In the genomic region with DNA sequence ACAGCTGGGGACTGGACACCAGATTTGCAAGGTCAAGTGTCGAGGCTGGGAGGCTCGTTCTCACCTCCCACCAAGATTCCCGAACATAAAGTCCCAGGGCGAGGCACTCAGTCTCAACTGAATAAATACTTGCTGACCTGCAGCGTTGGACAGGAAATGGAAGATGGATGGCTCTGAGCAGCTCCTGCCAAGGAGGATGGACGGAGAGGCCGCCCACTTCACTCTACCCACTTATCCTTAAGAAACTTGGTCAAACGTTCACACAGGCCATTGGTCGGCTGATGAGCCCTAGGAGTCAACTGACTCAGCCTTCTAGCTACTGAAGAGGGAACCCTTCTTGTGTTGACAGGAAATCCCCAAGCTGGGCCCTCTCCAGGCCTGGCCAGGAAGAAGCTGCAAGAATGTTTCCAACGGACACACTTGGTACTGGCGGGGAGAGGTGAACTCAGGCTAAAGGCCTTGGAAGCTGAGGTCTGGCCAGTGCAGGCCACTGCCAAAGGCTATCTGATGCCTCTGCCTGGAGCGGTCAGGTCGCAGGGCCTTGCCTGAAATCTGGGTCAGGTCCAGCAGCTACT, we compare ENCODE assay signal across 9 cellular contexts. TPM values are rescaled to one million over a fixed set of nuclear protein-coding genes. Genes with fewer than 3 reads are reported as not detected.
DNase-seq lines count a peak whose midpoint lies in the region; FAIRE-seq and TF ChIP-seq lines count a peak whose summit lies in the region.
"Had no signal": no experiment of that assay in that cellular context is flagged by ENCODE, and none has a peak within 500 bp of the region (broad histone marks: within the 10 kb centered on the region; RNA-seq: fewer than 3 reads in every experiment).

No MANE protein-coding gene starts in this region.

- H4K20me1 ChIP-seq in astrocyte (ENCODE audit: insufficient read depth, low read length), result no peaks in the 10 kb centered on the region

- H3K9ac ChIP-seq in astrocyte (ENCODE audit: low read length), result peak overlapping the region; percentile 23

- H3K4me3 Mint-ChIP-seq in HFFc6 (peak overlapping the region; percentile 60; the same call in 1 of the 2 replicates), astrocyte (ENCODE audit: unreplicated experiment) (no peak overlapping the region)

- H3K27ac Mint-ChIP-seq in HFFc6 (peak overlapping the region; percentile 83), astrocyte (ENCODE audit: unreplicated experiment) (no peak overlapping the region)

- H3K27me3 Mint-ChIP-seq in HFFc6 (ENCODE audit: insufficient read depth) (no peaks in the 10 kb centered on the region; the same call in 1 of the 2 replicates), astrocyte (ENCODE audit: low read depth, unreplicated experiment) (peaks cover 3% of the 10 kb centered on the region)

- peaks cover 63% of the 10 kb centered on the region for H3K4me1 Mint-ChIP-seq in HFFc6 (ENCODE audit: low read depth)
- H3K4me1 Mint-ChIP-seq in astrocyte (ENCODE audit: low read depth, unreplicated experiment), result peaks cover 29% of the 10 kb centered on the region

- FAIRE-seq in astrocyte (lab: Jason Lieb, UNC), result peak; percentile 84
- FAIRE-seq in small intestine (lab: Jason Lieb, UNC), result no peak
- FAIRE-seq: islet of Langerhans had no signal

- H3K9me3 ChIP-seq in astrocyte (ENCODE audit: insufficient read depth, low read depth, low read length), result no peaks in the 10 kb centered on the region
- H3K9me3 ChIP-seq in small intestine (ENCODE audit: control insufficient read depth, low read depth), result no peaks in the 10 kb centered on the region

- H3K9me3 Mint-ChIP-seq in HFFc6, result no peaks in the 10 kb centered on the region
- no peaks in the 10 kb centered on the region for H3K9me3 Mint-ChIP-seq in astrocyte (ENCODE audit: unreplicated experiment)

- TF ChIP-seq CTCF in HFFc6 (IDR thresholded peaks at IDR 0.05) (no peak), astrocyte (IDR thresholded peaks at IDR 0.05; ENCODE audit: insufficient read depth, low read depth, low read length) (no peak)

- H3K36me3 Mint-ChIP-seq in HFFc6 (ENCODE audit: low read depth), result no peaks in the 10 kb centered on the region; the same call in 1 of the 2 replicates
- H3K36me3 Mint-ChIP-seq in astrocyte (ENCODE audit: low read depth, unreplicated experiment), result peaks cover 8% of the 10 kb centered on the region

- H3K4me3 ChIP-seq in astrocyte (ENCODE audit: insufficient read depth, low read depth, low read length) (no peak overlapping the region), small intestine (ENCODE audit: low read depth in 1 of 2, low read length in 2 of 2) (no peak overlapping the region)

- WGBS in small intestine, 3 donors, result 59 to 84% (median 78%) methylated on average over 13 of the region's 13 CpGs

- H3K27me3 ChIP-seq in astrocyte (ENCODE audit: insufficient read depth, low read length) (no peaks in the 10 kb centered on the region), small intestine (ENCODE audit: control insufficient read depth in 2 of 2, insufficient read depth in 2 of 2, low read length in 2 of 2) (no peaks in the 10 kb centered on the region)

- no peak overlapping the region for H2AFZ ChIP-seq in astrocyte (ENCODE audit: low read depth, low read length)

- H3K4me1 ChIP-seq in astrocyte (ENCODE audit: insufficient read depth, low read length) (peaks cover 61% of the 10 kb centered on the region), small intestine (ENCODE audit: control insufficient read depth in 2 of 2, insufficient read depth in 1 of 2, low read depth in 1 of 2, low read length in 1 of 2) (peaks cover 3 to 17% of the 10 kb centered on the region in 2 donors)

- H3K4me2 ChIP-seq in astrocyte (ENCODE audit: low read length), result peak overlapping the region; percentile 66

- H3K36me3 ChIP-seq in astrocyte (ENCODE audit: insufficient read depth, low read length) (no peaks in the 10 kb centered on the region), small intestine (ENCODE audit: control insufficient read depth in 2 of 2, insufficient read depth in 2 of 2, low read length in 2 of 2) (no peaks in the 10 kb centered on the region)

- peak overlapping the region; percentile 42 for H3K27ac ChIP-seq in astrocyte (ENCODE audit: low read depth, low read length)
- H3K27ac ChIP-seq in small intestine (ENCODE audit: low read depth in 1 of 2, low read length in 1 of 2), result peak overlapping the region in 1 of 2 donors; percentile 84

- no peaks in the 10 kb centered on the region for H3K79me2 ChIP-seq in astrocyte (ENCODE audit: insufficient read depth, low read length)

- peak; percentile 84 for DNase-seq in HFFc6
- DNase-seq in astrocyte (ENCODE audit: low read depth), result peak; percentile 97
- peak; percentile 98 for DNase-seq in iris pigment epithelial cell (ENCODE audit: low read depth)
- DNase-seq in small intestine, result peak; percentile 13
- no peak for DNase-seq in SKM-1 (lab: John Stamatoyannopoulos, UW; ENCODE audit: unreplicated experiment)
- DNase-seq in NOMO-1 treated with dmso at 0.1 percent for 144 hours (lab: John Stamatoyannopoulos, UW; ENCODE audit: unreplicated experiment), result no peak
- no peak for DNase-seq in DMS53 treated with DMSO at 0.1 percent for 48 hours (lab: John Stamatoyannopoulos, UW; ENCODE audit: unreplicated experiment)
- DNase-seq in activated naive CD4-positive, alpha-beta T cell treated with Interleukin-2 at 50 U/mL for 16 hours, result no peak

RNA-seq across cellular contexts. Expression of a gene that starts 50.0 kb away (rescaled TPM):
- total RNA-seq in HFFc6 (2021; fragmentation: NEBNext Ultra II Directional; extraction: Animal tissue kit (Norgen Biotek cat#: 25700)), result 10 to 100 TPM; 34.5 to 45.5 (median 37.6) TPM
- 27.8 and 29.2 TPM in 2 replicates for total RNA-seq in astrocyte
- 10 to 100 TPM; 26.6 to 32.9 (median 31.1) TPM for polyA plus RNA-seq in small intestine

Comparison
In these comparisons a context has a peak if more than half of its experiments do, and no peak if none do; other contexts are left out.
1. DNase-seq: peak in HFFc6 (single experiment), astrocyte (single experiment), iris pigment epithelial cell (single experiment) and small intestine (single experiment); none in SKM-1 (single experiment), NOMO-1 treated with dmso at 0.1 percent for 144 hours (single experiment), DMS53 treated with DMSO at 0.1 percent for 48 hours (single experiment) and activated naive CD4-positive, alpha-beta T cell treated with Interleukin-2 at 50 U/mL for 16 hours (single experiment).